ENCODE assay signal across 16 cellular contexts in the genomic region with DNA sequence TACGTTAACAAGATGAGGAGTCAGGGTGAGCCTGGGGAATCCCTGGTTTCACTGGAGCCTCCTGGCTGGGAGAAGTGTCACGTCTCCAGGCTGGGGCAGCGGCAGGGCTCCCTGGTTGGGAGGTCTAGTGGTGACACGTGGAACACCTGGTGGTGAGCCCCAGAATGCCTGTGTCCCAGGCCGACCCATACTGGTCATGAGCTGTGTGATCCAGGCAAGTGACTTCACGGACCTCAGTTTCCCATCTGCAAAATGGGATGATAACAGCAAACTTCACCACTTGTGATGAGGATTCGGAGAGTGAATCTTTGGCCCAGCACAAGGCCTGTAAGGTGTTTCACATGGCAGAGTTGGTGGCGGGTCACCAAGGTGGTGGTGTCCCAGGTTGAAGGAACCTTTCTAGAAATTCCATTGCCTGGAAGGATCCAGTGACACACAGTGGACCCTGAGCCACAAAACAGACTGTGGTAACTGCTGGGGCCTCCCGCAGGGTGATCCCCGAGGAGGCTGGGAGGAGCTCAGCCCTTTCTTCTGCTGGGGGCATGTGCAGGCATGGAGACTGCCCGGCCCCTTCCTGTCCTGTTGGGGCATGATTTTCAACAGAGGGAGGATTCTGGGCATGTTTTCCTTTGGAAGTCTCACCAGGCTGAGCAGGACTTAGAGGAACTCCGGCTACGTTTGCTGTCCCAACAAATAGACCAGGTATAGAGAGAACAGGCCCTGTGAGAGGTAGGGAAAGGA.
A peak's percentile ranks its signal among the peaks of the same experiment; 100 is the strongest.
DNase-seq lines count a peak whose midpoint lies in the region; ATAC-seq and TF ChIP-seq lines count a peak whose summit lies in the region.
"Had no signal": no experiment of that assay in that cellular context is flagged by ENCODE, and none has a peak within 500 bp of the region (broad histone marks: within the 10 kb centered on the region; RNA-seq: fewer than 3 reads in every experiment).

No MANE protein-coding gene starts in this region.

- WGBS in gastroesophageal sphincter (ENCODE audit: low coverage in 1 of 2), 2 donors = 64 to 87% methylated on average over 6 to 7 of the region's 13 CpGs
- 73% methylated on average over 13 of the region's 13 CpGs for WGBS in smooth muscle cell (ENCODE audit: low lambda C conversion rate)

- TF ChIP-seq POLR2A in gastroesophageal sphincter (IDR thresholded peaks at IDR 0.05) = no peak

- peaks cover 54% of the 10 kb centered on the region for H3K4me1 ChIP-seq in adipocyte (ENCODE audit: control insufficient read depth, insufficient read depth, low read length)
- H3K4me1 ChIP-seq in gastroesophageal sphincter = peaks cover 8 to 66% (median 31%) of the 10 kb centered on the region in 3 donors
- H3K4me1 ChIP-seq in smooth muscle cell (ENCODE audit: low read depth) = peaks cover 9% of the 10 kb centered on the region

- peaks cover 13% of the 10 kb centered on the region for H3K9me3 ChIP-seq in adipocyte (ENCODE audit: control insufficient read depth, low read length)
- H3K9me3 ChIP-seq in gastroesophageal sphincter = peaks cover 0 to 12% (median 0%) of the 10 kb centered on the region in 3 donors
- no peaks in the 10 kb centered on the region for H3K9me3 ChIP-seq in smooth muscle cell (replicated peaks; ENCODE audit: low read depth)
- H3K9me3 ChIP-seq: right lobe of liver had no signal

- peak overlapping the region; percentile 98 for H3K27ac Mint-ChIP-seq in Calu3 (ENCODE audit: unreplicated experiment)
- H3K27ac Mint-ChIP-seq: activated CD8-positive, alpha-beta T cell treated with anti-CD3 and anti-CD28 coated beads for 36 hours; activated naive CD4-positive, alpha-beta T cell treated with anti-CD3 and anti-CD28 coated beads, Interleukin-2, amount 50 U/mL, for 24 hours; T-helper 1 cell treated with Interleukin-12 subunit alpha and Interleukin-12 subunit beta and Interleukin-4 antibody, amounts not matched to agents 30 μg/mL and 1 μg/mL, for 36 hours had no signal

- ATAC-seq in gastroesophageal sphincter (no peak), GM18520 (IDR thresholded peaks at IDR 0.05; ENCODE audit: unreplicated experiment) (no peak), HG03442 (IDR thresholded peaks at IDR 0.05; ENCODE audit: unreplicated experiment) (no peak)
- ATAC-seq: activated CD8-positive, alpha-beta T cell treated with anti-CD3 and anti-CD28 coated beads for 36 hours; mucosa of descending colon; right lobe of liver had no signal

- intact Hi-C loops in Calu3 (cut with micrococcal nuclease; ENCODE audit: unreplicated experiment) = no loop called here

- peaks cover 18% of the 10 kb centered on the region for H3K4me1 Mint-ChIP-seq in Calu3 (ENCODE audit: low read depth, unreplicated experiment)

- H3K4me2 ChIP-seq in smooth muscle cell = no peak overlapping the region

- DNase-seq in Calu3 (no peak), adipocyte (ENCODE audit: low read depth) (no peak), smooth muscle cell (lab: John Stamatoyannopoulos, UW; ENCODE audit: unreplicated experiment) (no peak), medulla oblongata (ENCODE audit: extremely low spot score) (no peak), NOMO-1 treated with dmso at 0.1 percent for 144 hours (lab: John Stamatoyannopoulos, UW; ENCODE audit: unreplicated experiment) (no peak)
- DNase-seq: activated CD8-positive, alpha-beta T cell treated with anti-CD3 and anti-CD28 coated beads for 36 hours; CD4-positive, alpha-beta T cell; KBM-7; mucosa of descending colon; NCI-H1930 had no signal

- CTCF ChIA-PET in Calu3 (lab: Charles Lee) = no interaction called here

- no TSS peak for BruUV-seq in Calu3 (replicated peaks; lab: Mats Ljungman, UMichigan)

- H3K9me3 Mint-ChIP-seq in Calu3 (ENCODE audit: low read depth, unreplicated experiment) = no peaks in the 10 kb centered on the region
- H3K9me3 Mint-ChIP-seq: activated naive CD4-positive, alpha-beta T cell treated with anti-CD3 and anti-CD28 coated beads, Interleukin-2, amount 50 U/mL, for 24 hours had no signal

- H3K36me3 Mint-ChIP-seq in Calu3 (ENCODE audit: insufficient read depth, unreplicated experiment) = peaks cover 30% of the 10 kb centered on the region
- H3K36me3 Mint-ChIP-seq: activated naive CD4-positive, alpha-beta T cell treated with anti-CD3 and anti-CD28 coated beads, Interleukin-2, amount 50 U/mL, for 24 hours had no signal

- no peak overlapping the region for H3K4me3 Mint-ChIP-seq in Calu3 (ENCODE audit: low read depth, unreplicated experiment)
- H3K4me3 Mint-ChIP-seq: activated CD8-positive, alpha-beta T cell treated with anti-CD3 and anti-CD28 coated beads for 36 hours; activated naive CD4-positive, alpha-beta T cell treated with anti-CD3 and anti-CD28 coated beads, Interleukin-2, amount 50 U/mL, for 24 hours; CD4-positive, alpha-beta T cell; T-helper 1 cell treated with Interleukin-12 subunit alpha and Interleukin-12 subunit beta and Interleukin-4 antibody, amounts not matched to agents 30 μg/mL and 1 μg/mL, for 36 hours had no signal

- H2AFZ ChIP-seq in smooth muscle cell (ENCODE audit: low read depth) = no peak overlapping the region

- H3F3A ChIP-seq in smooth muscle cell (ENCODE audit: low read depth) = peaks cover 34% of the 10 kb centered on the region

- peak overlapping the region; percentile 18 for H3K4me3 ChIP-seq in adipocyte (ENCODE audit: low read length)
- H3K4me3 ChIP-seq in gastroesophageal sphincter = no peak overlapping the region
- no peak overlapping the region for H3K4me3 ChIP-seq in smooth muscle cell
- H3K4me3 ChIP-seq: mucosa of descending colon, right lobe of liver had no signal

- H3K36me3 ChIP-seq in adipocyte (ENCODE audit: control insufficient read depth, insufficient read depth, low read length, severe bottlenecking) (no peaks in the 10 kb centered on the region), gastroesophageal sphincter (no peaks in the 10 kb centered on the region), smooth muscle cell (ENCODE audit: low read depth) (no peaks in the 10 kb centered on the region)
- H3K36me3 ChIP-seq: right lobe of liver had no signal

- peak overlapping the region; percentile 13 to 88 (median 82) for H3K27ac ChIP-seq in gastroesophageal sphincter
- H3K27ac ChIP-seq in smooth muscle cell (ENCODE audit: low read depth) = peak overlapping the region; percentile 80

- H3K9ac ChIP-seq in adipocyte (ENCODE audit: low read length) = peak overlapping the region; percentile 81
- H3K9ac ChIP-seq in smooth muscle cell (ENCODE audit: low read depth) = peak overlapping the region; percentile 46

- TF ChIP-seq CTCF in Calu3 (IDR thresholded peaks at IDR 0.05; ENCODE audit: unreplicated experiment) (no peak), gastroesophageal sphincter (IDR thresholded peaks at IDR 0.05) (peak in 1 of 4 experiments; percentile 6), smooth muscle cell (IDR thresholded peaks at IDR 0.05; ENCODE audit: borderline replicate concordance, insufficient read depth, poor library complexity, severe bottlenecking) (no peak)

- H4K20me1 ChIP-seq in smooth muscle cell (ENCODE audit: low read depth) = no peaks in the 10 kb centered on the region

- no peaks in the 10 kb centered on the region for H3K79me2 ChIP-seq in smooth muscle cell (ENCODE audit: low read depth)

- H3K27me3 Mint-ChIP-seq in Calu3 (ENCODE audit: unreplicated experiment) = no peaks in the 10 kb centered on the region
- H3K27me3 Mint-ChIP-seq: activated CD8-positive, alpha-beta T cell treated with anti-CD3 and anti-CD28 coated beads for 36 hours; activated naive CD4-positive, alpha-beta T cell treated with anti-CD3 and anti-CD28 coated beads, Interleukin-2, amount 50 U/mL, for 24 hours; CD4-positive, alpha-beta T cell had no signal

- H3K27me3 ChIP-seq in adipocyte (replicated peaks; ENCODE audit: control insufficient read depth, insufficient read depth, low read length) (no peaks in the 10 kb centered on the region), gastroesophageal sphincter (no peaks in the 10 kb centered on the region), smooth muscle cell (ENCODE audit: low read depth) (no peaks in the 10 kb centered on the region)
- H3K27me3 ChIP-seq: right lobe of liver had no signal

- no peak for TF ChIP-seq EP300 in gastroesophageal sphincter (IDR thresholded peaks at IDR 0.05)
